In the genomic region with DNA sequence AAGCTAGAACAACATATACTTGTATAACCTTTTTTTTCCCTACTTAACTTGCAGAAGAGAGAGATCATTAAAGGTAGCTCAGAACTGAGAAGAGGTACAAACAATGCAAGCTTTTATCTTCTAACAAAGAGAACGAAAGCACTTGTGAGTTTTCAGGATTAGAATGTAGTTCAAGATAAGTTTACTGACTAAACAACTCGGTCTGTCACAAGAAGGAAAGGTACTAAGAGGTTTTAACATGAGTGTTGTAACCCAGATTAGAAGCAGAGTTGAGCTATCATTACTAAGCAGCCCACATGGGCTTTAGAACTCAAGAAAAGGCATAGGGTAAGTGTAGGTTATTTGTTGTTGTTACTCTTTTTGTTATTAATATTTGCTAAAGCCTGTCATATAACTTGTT, we compare ENCODE assay signal across 16 cellular contexts.
"Had no signal": no experiment of that assay in that cellular context is flagged by ENCODE, and none has a peak within 500 bp of the region (broad histone marks: within the 10 kb centered on the region; RNA-seq: fewer than 3 reads in every experiment).

No MANE protein-coding gene starts in this region.

- H3K4me1 ChIP-seq: SJSA1, tibial nerve had no signal

- H3K27ac ChIP-seq: dorsolateral prefrontal cortex, SJSA1, tibial nerve had no signal

- H3K27me3 Mint-ChIP-seq: activated naive CD8-positive, alpha-beta T cell treated with anti-CD3 and anti-CD28 coated beads, Interleukin-2, amount 10 ng/mL, durations not matched to agents 7 days and 5 days; stimulated activated memory B cell treated with anti-CD40 and anti-IgM and Interleukin-4, amounts not matched to agents 10 μg/mL and 1 μg/mL and 100 μg/mL, for 72 hours had no signal

- H3K4me3 ChIP-seq: dorsolateral prefrontal cortex, SJSA1, tibial nerve had no signal

- H3K9me3 ChIP-seq: SJSA1, tibial nerve had no signal

- DNase-seq: activated CD4-positive, alpha-beta T cell treated with anti-CD3 and anti-CD28 coated beads for 1 hour; activated CD4-positive, alpha-beta T cell treated with anti-CD3 and anti-CD28 coated beads, Interleukin-2, amount 50 U/mL, for 4 hours; activated naive CD4-positive, alpha-beta T cell; activated naive CD8-positive, alpha-beta T cell treated with anti-CD3 and anti-CD28 coated beads, Interleukin-2, amount 10 ng/mL, durations not matched to agents 7 days and 5 days; activated T-cell treated with anti-CD3 and anti-CD28 coated beads for 4 hours; anterior cingulate cortex; dorsolateral prefrontal cortex; endodermal cell; hippocampal formation; SW 1271 had no signal

- H3K4me1 Mint-ChIP-seq: activated naive CD8-positive, alpha-beta T cell treated with anti-CD3 and anti-CD28 coated beads, Interleukin-2, amount 10 ng/mL, durations not matched to agents 7 days and 5 days; mesothelial cell of epicardium; neural crest cell; stimulated activated memory B cell treated with anti-CD40 and anti-IgM and Interleukin-4, amounts not matched to agents 10 μg/mL and 1 μg/mL and 100 μg/mL, for 72 hours had no signal

- ATAC-seq: stimulated activated memory B cell treated with anti-CD40 and anti-IgM and Interleukin-4, amounts not matched to agents 10 μg/mL and 1 μg/mL and 100 μg/mL, for 72 hours had no signal

- H3K27ac Mint-ChIP-seq: activated naive CD8-positive, alpha-beta T cell treated with anti-CD3 and anti-CD28 coated beads, Interleukin-2, amount 10 ng/mL, durations not matched to agents 7 days and 5 days; endodermal cell; mesothelial cell of epicardium; stimulated activated memory B cell treated with anti-CD40 and anti-IgM and Interleukin-4, amounts not matched to agents 10 μg/mL and 1 μg/mL and 100 μg/mL, for 72 hours had no signal

- H3K27me3 ChIP-seq: dorsolateral prefrontal cortex, SJSA1, tibial nerve had no signal

- H3K9me3 Mint-ChIP-seq: activated naive CD8-positive, alpha-beta T cell treated with anti-CD3 and anti-CD28 coated beads, Interleukin-2, amount 10 ng/mL, durations not matched to agents 7 days and 5 days; endodermal cell; mesothelial cell of epicardium; neural crest cell had no signal

- H3K4me3 Mint-ChIP-seq: activated naive CD8-positive, alpha-beta T cell treated with anti-CD3 and anti-CD28 coated beads, Interleukin-2, amount 10 ng/mL, durations not matched to agents 7 days and 5 days; endodermal cell; mesothelial cell of epicardium; neural crest cell; stimulated activated memory B cell treated with anti-CD40 and anti-IgM and Interleukin-4, amounts not matched to agents 10 μg/mL and 1 μg/mL and 100 μg/mL, for 72 hours had no signal

- FAIRE-seq: bronchial epithelial cell had no signal

- H3K36me3 ChIP-seq: SJSA1 had no signal
